ENCODE assay signal across 2 cellular contexts in the genomic region with DNA sequence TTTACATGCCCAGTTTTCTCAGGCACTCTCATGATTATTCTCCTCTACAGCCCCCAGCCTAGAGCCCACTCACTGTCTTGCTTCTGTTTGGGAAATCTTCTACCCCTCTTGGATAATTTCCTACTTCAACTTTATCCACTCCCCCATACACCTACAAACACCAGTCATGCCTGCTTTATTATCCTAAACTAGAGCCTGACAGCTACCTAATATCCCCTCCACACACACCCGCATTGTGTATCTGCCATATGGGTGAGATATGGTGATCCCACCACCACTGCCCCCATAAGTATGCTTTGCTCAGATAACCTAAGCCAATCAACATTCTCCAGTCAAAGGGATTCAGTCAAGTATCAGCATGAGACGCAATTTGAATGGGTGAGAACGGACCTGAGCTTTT.
A peak's percentile ranks its signal among the peaks of the same experiment; 100 is the strongest.
TF ChIP-seq lines count a peak whose summit lies in the region.

No MANE protein-coding gene starts in this region.

TF ChIP-seq in HEK293, 187 proteins besides CTCF, POLR2A, EP300 and RAD21:
- TF ChIP-seq ZFP69B (tag by site-specific recombination; IDR thresholded peaks at IDR 0.05), result no peak
- TF ChIP-seq, protein P1, sequence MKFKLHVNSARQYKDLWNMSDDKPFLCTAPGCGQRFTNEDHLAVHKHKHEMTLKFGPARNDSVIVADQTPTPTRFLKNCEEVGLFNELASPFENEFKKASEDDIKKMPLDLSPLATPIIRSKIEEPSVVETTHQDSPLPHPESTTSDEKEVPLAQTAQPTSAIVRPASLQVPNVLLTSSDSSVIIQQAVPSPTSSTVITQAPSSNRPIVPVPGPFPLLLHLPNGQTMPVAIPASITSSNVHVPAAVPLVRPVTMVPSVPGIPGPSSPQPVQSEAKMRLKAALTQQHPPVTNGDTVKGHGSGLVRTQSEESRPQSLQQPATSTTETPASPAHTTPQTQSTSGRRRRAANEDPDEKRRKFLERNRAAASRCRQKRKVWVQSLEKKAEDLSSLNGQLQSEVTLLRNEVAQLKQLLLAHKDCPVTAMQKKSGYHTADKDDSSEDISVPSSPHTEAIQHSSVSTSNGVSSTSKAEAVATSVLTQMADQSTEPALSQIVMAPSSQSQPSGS (tag by site-specific recombination; IDR thresholded peaks at IDR 0.05; ENCODE audit: low read depth), result no peak
- no peak for TF ChIP-seq ZNF76 (tag by site-specific recombination; IDR thresholded peaks at IDR 0.05; ENCODE audit: borderline replicate concordance, low read depth)
- peak; percentile 97 for TF ChIP-seq EGR2 (tag by site-specific recombination; IDR thresholded peaks at IDR 0.05; ENCODE audit: low read depth)
- TF ChIP-seq ZNF701 (tag by site-specific recombination; IDR thresholded peaks at IDR 0.05), result no peak
- no peak for TF ChIP-seq ZNF214 (tag by site-specific recombination; IDR thresholded peaks at IDR 0.05; ENCODE audit: borderline replicate concordance)
- TF ChIP-seq ZNF704 (tag by site-specific recombination; IDR thresholded peaks at IDR 0.05), result no peak
- no peak for TF ChIP-seq ELK4 (IDR thresholded peaks at IDR 0.05; ENCODE audit: borderline replicate concordance, low read depth, low read length)
- no peak for TF ChIP-seq ZBTB11 (tag by site-specific recombination; conservative IDR thresholded peaks at IDR 0.05; ENCODE audit: low read depth)
- TF ChIP-seq KLF1 (tag by site-specific recombination; IDR thresholded peaks at IDR 0.05), result no peak
- no peak for TF ChIP-seq ZNF664 (tag by site-specific recombination; IDR thresholded peaks at IDR 0.05)
- no peak for TF ChIP-seq ZBTB48 (tag by site-specific recombination; IDR thresholded peaks at IDR 0.05)
- TF ChIP-seq ZFHX2 (tag by site-specific recombination; conservative IDR thresholded peaks at IDR 0.05), result peak; percentile 74
- TF ChIP-seq ZNF366 (tag by site-specific recombination; conservative IDR thresholded peaks at IDR 0.05), result no peak
- TF ChIP-seq ZNF510 (tag by site-specific recombination; IDR thresholded peaks at IDR 0.05; ENCODE audit: insufficient replicate concordance), result no peak
- TF ChIP-seq SP3 (tag by site-specific recombination; IDR thresholded peaks at IDR 0.05), result no peak
- no peak for TF ChIP-seq KLF10 (tag by site-specific recombination; IDR thresholded peaks at IDR 0.05)

TF ChIP-seq in K562, 482 proteins besides CTCF, POLR2A, EP300 and RAD21:
- TF ChIP-seq CBFA2T3 (IDR thresholded peaks at IDR 0.05) (peak; percentile 61), TEAD1 (CRISPR knock-in tag; IDR thresholded peaks at IDR 0.05) (no peak)
TF ChIP-seq in K562: peak in this region for 1.
